ENCODE assay signal across 1 cellular context in the genomic region with DNA sequence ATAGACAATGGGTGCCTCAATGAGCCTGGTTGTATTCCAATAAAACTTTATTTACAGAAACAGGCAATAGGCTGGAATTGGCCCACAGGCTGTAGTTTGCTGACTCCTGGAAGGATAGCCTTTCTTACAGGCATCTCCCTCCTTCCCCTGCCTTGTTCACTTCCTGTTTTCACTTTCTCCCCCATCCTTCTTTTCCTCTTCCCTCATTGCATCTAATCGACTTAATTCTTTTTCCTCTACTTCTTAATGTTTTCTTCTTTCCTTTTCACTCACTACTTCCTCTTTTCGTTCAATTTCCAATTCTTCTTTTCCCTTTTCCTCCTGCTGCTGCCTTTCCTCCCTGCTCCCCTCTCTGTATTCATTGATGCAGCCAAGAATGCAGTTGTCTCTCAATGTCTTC.
TF ChIP-seq lines count a peak whose summit lies in the region.

No MANE protein-coding gene starts in this region.

TF ChIP-seq in K562, 482 proteins besides CTCF, POLR2A, EP300 and RAD21 (continued from another document):
- TF ChIP-seq, protein P1, sequence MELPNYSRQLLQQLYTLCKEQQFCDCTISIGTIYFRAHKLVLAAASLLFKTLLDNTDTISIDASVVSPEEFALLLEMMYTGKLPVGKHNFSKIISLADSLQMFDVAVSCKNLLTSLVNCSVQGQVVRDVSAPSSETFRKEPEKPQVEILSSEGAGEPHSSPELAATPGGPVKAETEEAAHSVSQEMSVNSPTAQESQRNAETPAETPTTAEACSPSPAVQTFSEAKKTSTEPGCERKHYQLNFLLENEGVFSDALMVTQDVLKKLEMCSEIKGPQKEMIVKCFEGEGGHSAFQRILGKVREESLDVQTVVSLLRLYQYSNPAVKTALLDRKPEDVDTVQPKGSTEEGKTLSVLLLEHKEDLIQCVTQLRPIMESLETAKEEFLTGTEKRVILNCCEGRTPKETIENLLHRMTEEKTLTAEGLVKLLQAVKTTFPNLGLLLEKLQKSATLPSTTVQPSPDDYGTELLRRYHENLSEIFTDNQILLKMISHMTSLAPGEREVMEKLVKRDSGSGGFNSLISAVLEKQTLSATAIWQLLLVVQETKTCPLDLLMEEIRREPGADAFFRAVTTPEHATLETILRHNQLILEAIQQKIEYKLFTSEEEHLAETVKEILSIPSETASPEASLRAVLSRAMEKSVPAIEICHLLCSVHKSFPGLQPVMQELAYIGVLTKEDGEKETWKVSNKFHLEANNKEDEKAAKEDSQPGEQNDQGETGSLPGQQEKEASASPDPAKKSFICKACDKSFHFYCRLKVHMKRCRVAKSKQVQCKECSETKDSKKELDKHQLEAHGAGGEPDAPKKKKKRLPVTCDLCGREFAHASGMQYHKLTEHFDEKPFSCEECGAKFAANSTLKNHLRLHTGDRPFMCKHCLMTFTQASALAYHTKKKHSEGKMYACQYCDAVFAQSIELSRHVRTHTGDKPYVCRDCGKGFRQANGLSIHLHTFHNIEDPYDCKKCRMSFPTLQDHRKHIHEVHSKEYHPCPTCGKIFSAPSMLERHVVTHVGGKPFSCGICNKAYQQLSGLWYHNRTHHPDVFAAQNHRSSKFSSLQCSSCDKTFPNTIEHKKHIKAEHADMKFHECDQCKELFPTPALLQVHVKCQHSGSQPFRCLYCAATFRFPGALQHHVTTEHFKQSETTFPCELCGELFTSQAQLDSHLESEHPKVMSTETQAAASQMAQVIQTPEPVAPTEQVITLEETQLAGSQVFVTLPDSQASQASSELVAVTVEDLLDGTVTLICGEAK (IDR thresholded peaks at IDR 0.05) = peak; percentile 66
- TF ChIP-seq, protein P1 (CRISPR knock-in tag; IDR thresholded peaks at IDR 0.05) = no peak
- TF ChIP-seq, protein P2, sequence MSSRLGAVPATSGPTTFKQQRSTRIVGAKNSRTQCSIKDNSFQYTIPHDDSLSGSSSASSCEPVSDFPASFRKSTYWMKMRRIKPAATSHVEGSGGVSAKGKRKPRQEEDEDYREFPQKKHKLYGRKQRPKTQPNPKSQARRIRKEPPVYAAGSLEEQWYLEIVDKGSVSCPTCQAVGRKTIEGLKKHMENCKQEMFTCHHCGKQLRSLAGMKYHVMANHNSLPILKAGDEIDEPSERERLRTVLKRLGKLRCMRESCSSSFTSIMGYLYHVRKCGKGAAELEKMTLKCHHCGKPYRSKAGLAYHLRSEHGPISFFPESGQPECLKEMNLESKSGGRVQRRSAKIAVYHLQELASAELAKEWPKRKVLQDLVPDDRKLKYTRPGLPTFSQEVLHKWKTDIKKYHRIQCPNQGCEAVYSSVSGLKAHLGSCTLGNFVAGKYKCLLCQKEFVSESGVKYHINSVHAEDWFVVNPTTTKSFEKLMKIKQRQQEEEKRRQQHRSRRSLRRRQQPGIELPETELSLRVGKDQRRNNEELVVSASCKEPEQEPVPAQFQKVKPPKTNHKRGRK (tag; IDR thresholded peaks at IDR 0.05) = peak; percentile 87
- TF ChIP-seq, protein P3, sequence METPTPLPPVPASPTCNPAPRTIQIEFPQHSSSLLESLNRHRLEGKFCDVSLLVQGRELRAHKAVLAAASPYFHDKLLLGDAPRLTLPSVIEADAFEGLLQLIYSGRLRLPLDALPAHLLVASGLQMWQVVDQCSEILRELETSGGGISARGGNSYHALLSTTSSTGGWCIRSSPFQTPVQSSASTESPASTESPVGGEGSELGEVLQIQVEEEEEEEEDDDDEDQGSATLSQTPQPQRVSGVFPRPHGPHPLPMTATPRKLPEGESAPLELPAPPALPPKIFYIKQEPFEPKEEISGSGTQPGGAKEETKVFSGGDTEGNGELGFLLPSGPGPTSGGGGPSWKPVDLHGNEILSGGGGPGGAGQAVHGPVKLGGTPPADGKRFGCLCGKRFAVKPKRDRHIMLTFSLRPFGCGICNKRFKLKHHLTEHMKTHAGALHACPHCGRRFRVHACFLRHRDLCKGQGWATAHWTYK (CRISPR knock-in tag; IDR thresholded peaks at IDR 0.05) = no peak
- TF ChIP-seq, protein P4, sequence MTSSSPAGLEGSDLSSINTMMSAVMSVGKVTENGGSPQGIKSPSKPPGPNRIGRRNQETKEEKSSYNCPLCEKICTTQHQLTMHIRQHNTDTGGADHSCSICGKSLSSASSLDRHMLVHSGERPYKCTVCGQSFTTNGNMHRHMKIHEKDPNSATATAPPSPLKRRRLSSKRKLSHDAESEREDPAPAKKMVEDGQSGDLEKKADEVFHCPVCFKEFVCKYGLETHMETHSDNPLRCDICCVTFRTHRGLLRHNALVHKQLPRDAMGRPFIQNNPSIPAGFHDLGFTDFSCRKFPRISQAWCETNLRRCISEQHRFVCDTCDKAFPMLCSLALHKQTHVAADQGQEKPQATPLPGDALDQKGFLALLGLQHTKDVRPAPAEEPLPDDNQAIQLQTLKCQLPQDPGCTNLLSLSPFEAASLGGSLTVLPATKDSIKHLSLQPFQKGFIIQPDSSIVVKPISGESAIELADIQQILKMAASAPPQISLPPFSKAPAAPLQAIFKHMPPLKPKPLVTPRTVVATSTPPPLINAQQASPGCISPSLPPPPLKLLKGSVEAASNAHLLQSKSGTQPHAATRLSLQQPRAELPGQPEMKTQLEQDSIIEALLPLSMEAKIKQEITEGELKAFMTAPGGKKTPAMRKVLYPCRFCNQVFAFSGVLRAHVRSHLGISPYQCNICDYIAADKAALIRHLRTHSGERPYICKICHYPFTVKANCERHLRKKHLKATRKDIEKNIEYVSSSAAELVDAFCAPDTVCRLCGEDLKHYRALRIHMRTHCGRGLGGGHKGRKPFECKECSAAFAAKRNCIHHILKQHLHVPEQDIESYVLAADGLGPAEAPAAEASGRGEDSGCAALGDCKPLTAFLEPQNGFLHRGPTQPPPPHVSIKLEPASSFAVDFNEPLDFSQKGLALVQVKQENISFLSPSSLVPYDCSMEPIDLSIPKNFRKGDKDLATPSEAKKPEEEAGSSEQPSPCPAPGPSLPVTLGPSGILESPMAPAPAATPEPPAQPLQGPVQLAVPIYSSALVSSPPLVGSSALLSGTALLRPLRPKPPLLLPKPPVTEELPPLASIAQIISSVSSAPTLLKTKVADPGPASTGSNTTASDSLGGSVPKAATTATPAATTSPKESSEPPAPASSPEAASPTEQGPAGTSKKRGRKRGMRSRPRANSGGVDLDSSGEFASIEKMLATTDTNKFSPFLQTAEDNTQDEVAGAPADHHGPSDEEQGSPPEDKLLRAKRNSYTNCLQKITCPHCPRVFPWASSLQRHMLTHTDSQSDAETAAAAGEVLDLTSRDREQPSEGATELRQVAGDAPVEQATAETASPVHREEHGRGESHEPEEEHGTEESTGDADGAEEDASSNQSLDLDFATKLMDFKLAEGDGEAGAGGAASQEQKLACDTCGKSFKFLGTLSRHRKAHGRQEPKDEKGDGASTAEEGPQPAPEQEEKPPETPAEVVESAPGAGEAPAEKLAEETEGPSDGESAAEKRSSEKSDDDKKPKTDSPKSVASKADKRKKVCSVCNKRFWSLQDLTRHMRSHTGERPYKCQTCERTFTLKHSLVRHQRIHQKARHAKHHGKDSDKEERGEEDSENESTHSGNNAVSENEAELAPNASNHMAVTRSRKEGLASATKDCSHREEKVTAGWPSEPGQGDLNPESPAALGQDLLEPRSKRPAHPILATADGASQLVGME (CRISPR knock-in tag; IDR thresholded peaks at IDR 0.05) = no peak
- no peak for TF ChIP-seq DDX20 (tag; IDR thresholded peaks at IDR 0.05; ENCODE audit: low read depth)
- TF ChIP-seq, protein P5, sequence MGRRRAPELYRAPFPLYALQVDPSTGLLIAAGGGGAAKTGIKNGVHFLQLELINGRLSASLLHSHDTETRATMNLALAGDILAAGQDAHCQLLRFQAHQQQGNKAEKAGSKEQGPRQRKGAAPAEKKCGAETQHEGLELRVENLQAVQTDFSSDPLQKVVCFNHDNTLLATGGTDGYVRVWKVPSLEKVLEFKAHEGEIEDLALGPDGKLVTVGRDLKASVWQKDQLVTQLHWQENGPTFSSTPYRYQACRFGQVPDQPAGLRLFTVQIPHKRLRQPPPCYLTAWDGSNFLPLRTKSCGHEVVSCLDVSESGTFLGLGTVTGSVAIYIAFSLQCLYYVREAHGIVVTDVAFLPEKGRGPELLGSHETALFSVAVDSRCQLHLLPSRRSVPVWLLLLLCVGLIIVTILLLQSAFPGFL (CRISPR knock-in tag; IDR thresholded peaks at IDR 0.05) = no peak
